1 cellular context compared by ENCODE assay signal in genomic region chr12:131060011-131060703, GRCh38.
TF ChIP-seq lines count a peak whose summit lies in the region.

No MANE protein-coding gene starts in this region.

TF ChIP-seq in H1, 55 proteins besides CTCF, POLR2A, EP300 and RAD21 (continued from another document):
- TF ChIP-seq, protein P1, sequence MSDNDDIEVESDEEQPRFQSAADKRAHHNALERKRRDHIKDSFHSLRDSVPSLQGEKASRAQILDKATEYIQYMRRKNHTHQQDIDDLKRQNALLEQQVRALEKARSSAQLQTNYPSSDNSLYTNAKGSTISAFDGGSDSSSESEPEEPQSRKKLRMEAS (IDR thresholded peaks at IDR 0.05) = no peak
- TF ChIP-seq YY1 (IDR thresholded peaks at IDR 0.05; ENCODE audit: low read depth, low read length) (no peak), KDM4A (IDR thresholded peaks at IDR 0.05; ENCODE audit: low read depth, low read length, severe bottlenecking) (no peak), CBX5 (IDR thresholded peaks at IDR 0.05; ENCODE audit: low read depth, low read length) (no peak), SP4 (IDR thresholded peaks at IDR 0.05; ENCODE audit: low read length) (no peak), HDAC6 (IDR thresholded peaks at IDR 0.05; ENCODE audit: low read depth, low read length) (no peak), BCL11A (IDR thresholded peaks at IDR 0.05; ENCODE audit: low read depth in 2 of 2, low read length in 2 of 2) (no peak), SRF (IDR thresholded peaks at IDR 0.05; ENCODE audit: low read depth, low read length) (no peak), RXRA (IDR thresholded peaks at IDR 0.05; ENCODE audit: insufficient read depth, low read depth, low read length) (no peak), GTF2F1 (IDR thresholded peaks at IDR 0.05; ENCODE audit: borderline replicate concordance, low read depth, low read length) (no peak), SP1 (IDR thresholded peaks at IDR 0.05; ENCODE audit: low read depth, low read length) (no peak), TAF1 (IDR thresholded peaks at IDR 0.05; ENCODE audit: low read depth, low read length) (no peak), SIRT6 (IDR thresholded peaks at IDR 0.05; ENCODE audit: low read length) (no peak), SIN3A (conservative IDR thresholded peaks at IDR 0.05 in 1 of 2, IDR thresholded peaks at IDR 0.05 in 1 of 2; ENCODE audit: low read depth in 1 of 2, low read length in 2 of 2) (no peak), NRF1 (IDR thresholded peaks at IDR 0.05; ENCODE audit: low read depth, low read length) (no peak), POLR2AphosphoS5 (IDR thresholded peaks at IDR 0.05; ENCODE audit: low read depth, low read length) (no peak)
- TF ChIP-seq, protein P2, sequence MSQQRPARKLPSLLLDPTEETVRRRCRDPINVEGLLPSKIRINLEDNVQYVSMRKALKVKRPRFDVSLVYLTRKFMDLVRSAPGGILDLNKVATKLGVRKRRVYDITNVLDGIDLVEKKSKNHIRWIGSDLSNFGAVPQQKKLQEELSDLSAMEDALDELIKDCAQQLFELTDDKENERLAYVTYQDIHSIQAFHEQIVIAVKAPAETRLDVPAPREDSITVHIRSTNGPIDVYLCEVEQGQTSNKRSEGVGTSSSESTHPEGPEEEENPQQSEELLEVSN (IDR thresholded peaks at IDR 0.05) = no peak
TF ChIP-seq in H1: peak in this region for 0.
